Comparison of ENCODE assay signal across 1 cellular context in genomic region chr20:63525185-63525584, GRCh38.
TF ChIP-seq lines count a peak whose summit lies in the region.

No MANE protein-coding gene starts in this region.

TF ChIP-seq in K562, 482 proteins besides CTCF, POLR2A, EP300 and RAD21:
- TF ChIP-seq POLR2AphosphoS2 (IDR thresholded peaks at IDR 0.05; ENCODE audit: low read length) (0 out of 2 replicates have a peak, but pooled peaks have one; percentile 2), POLR3G (IDR thresholded peaks at IDR 0.05; ENCODE audit: extremely low read depth, insufficient read length, insufficient replicate concordance) (no peak)
